Comparison of ENCODE assay signal across 8 cellular contexts in the genomic region with DNA sequence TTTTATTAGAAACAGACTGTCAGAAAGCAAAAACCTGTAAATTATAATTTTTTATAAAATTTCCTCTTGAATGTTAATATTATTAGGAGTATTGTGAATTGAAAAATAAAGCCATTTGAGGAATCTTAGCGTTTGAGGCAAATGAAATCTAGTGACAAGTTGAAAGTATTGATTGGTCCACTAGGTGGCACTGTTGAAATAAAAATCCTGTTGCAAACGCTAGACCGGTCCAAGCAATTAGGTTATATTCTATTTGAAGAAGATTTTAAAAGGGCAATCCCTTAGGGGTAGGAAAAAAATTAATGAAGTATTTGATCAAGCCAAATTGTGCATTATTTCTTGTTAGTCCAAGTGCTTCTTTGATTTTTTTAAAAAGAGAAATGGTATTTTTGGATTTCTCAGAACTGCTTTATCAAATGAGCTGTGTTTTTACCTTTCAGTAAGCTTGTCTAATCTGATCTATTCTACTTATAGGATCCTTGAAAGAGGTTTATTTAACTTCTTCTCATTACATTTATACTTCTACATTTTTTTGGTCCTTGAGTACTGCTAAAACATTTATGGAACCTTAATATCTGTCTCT. TPM values are rescaled to one million over a fixed set of nuclear protein-coding genes. Genes with fewer than 3 reads are reported as not detected.
A peak's percentile ranks its signal among the peaks of the same experiment; 100 is the strongest.
DNase-seq lines count a peak whose midpoint lies in the region; ATAC-seq, FAIRE-seq and TF ChIP-seq lines count a peak whose summit lies in the region.

No MANE protein-coding gene starts in this region.

- intact Hi-C loops in left lung (cut with DNase I) = no loop called here

- peak; percentile 74 for ATAC-seq in GM18867 (IDR thresholded peaks at IDR 0.05; ENCODE audit: unreplicated experiment)
- ATAC-seq in left lung = peak; percentile 81
- no peak for ATAC-seq in GM18861 (IDR thresholded peaks at IDR 0.05; ENCODE audit: unreplicated experiment)

- peak; percentile 49 for TF ChIP-seq CTCF in cardiac fibroblast (IDR thresholded peaks at IDR 0.05; ENCODE audit: low read depth, low read length)
- TF ChIP-seq CTCF in left lung (IDR thresholded peaks at IDR 0.05) = peak; percentile 61 to 64

- no peaks in the 10 kb centered on the region for H3K27me3 ChIP-seq in left lung

- H3K4me3 ChIP-seq in cardiac fibroblast (replicated peaks in 1 of 2; ENCODE audit: low read depth in 2 of 2, low read length in 2 of 2) = no peak overlapping the region
- no peak overlapping the region for H3K4me3 ChIP-seq in left lung

- H3K4me1 ChIP-seq in left lung = no peaks in the 10 kb centered on the region

- no peak overlapping the region for H3K27ac ChIP-seq in left lung

- FAIRE-seq in urothelium cell line (lab: Jason Lieb, UNC) = no peak

- H3K9me3 ChIP-seq in left lung = no peaks in the 10 kb centered on the region

- peaks cover 0 to 9% of the 10 kb centered on the region in 2 donors for H3K36me3 ChIP-seq in left lung

- DNase-seq in COLO829 (ENCODE audit: low spot score) (peak; percentile 65), HuH-7.5 (ENCODE audit: low spot score) (peak; percentile 10), NOMO-1 (lab: John Stamatoyannopoulos, UW; ENCODE audit: unreplicated experiment in 2 of 2) (peak; percentile 34 to 59), cardiac fibroblast (ENCODE audit: low read depth in 2 of 2) (peak; percentile 80 to 83), left lung (no peak), urothelium cell line (ENCODE audit: low spot score) (peak; percentile 36)

RNA-seq across cellular contexts. Expression of a gene that starts 57.7 kb away (rescaled TPM):
- total RNA-seq in left lung = 10 to 100 TPM; 12.7 to 18.0 TPM

Comparison
In these comparisons a context has a peak if more than half of its experiments do, and no peak if none do; other contexts are left out.
1. DNase-seq: peak in COLO829 (single experiment), HuH-7.5 (single experiment), NOMO-1 (2 of 2), cardiac fibroblast (2 of 2) and urothelium cell line (single experiment); none in left lung (0 of 2).